ENCODE assay signal across 8 cellular contexts in the genomic region with DNA sequence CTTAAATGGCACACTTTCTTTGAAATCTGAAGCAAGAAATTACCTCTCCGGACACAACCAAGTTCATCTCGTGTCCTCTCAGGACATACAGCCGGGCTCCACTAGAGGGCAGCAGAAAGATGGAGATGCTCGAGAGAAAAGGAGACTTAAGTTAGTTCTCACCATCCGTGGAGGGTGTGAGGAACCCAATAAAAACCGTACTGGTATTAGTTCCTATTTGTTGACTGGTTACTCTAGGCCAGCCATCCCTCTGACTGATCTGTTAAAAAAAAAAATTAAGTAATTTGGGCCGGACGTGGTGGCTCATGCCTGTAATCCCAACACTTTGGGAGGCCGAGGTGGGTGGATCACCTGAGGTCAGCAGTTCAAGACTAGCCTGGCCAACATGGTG. TPM values are rescaled to one million over a fixed set of nuclear protein-coding genes. Genes with fewer than 3 reads are reported as not detected.
DNase-seq lines count a peak whose midpoint lies in the region; TF ChIP-seq lines count a peak whose summit lies in the region.

No MANE protein-coding gene starts in this region.

- H3K27me3 ChIP-seq in Loucy (ENCODE audit: insufficient read depth, low read length, poor library complexity, severe bottlenecking) (no peaks in the 10 kb centered on the region), neural cell (ENCODE audit: insufficient read depth, low read depth, low read length) (no peaks in the 10 kb centered on the region)

- H3K4me1 ChIP-seq in Loucy (ENCODE audit: insufficient read depth, low read length, poor library complexity, severe bottlenecking), result peaks cover 17% of the 10 kb centered on the region

- peak; percentile 93 for TF ChIP-seq CTCF in Loucy (conservative IDR thresholded peaks at IDR 0.05; ENCODE audit: low read length)
- TF ChIP-seq CTCF in neural cell (IDR thresholded peaks at IDR 0.05; ENCODE audit: poor library complexity, severe bottlenecking), result peak; percentile 86

- peak; percentile 77 for TF ChIP-seq RAD21 in neural cell (conservative IDR thresholded peaks at IDR 0.05)

- in situ Hi-C loops in G401 (cut with HindIII; ENCODE audit: low sequenced_read_pairs), result loop anchor here (10.0 kb wide), 1 partner anchor 120 kb away; no protein-coding TSS in a partner anchor

- H3K27ac ChIP-seq in neural cell (ENCODE audit: low read length), result no peak overlapping the region

- H3F3A ChIP-seq in Loucy (ENCODE audit: low read depth), result no peaks in the 10 kb centered on the region
- H3F3A ChIP-seq in neural cell (ENCODE audit: insufficient read depth, low read length, poor library complexity, severe bottlenecking), result no peaks in the 10 kb centered on the region

- H3K4me3 ChIP-seq in Loucy (ENCODE audit: low read length, poor library complexity, severe bottlenecking) (peak overlapping the region; percentile 77), neural cell (ENCODE audit: low read length) (peak overlapping the region; percentile 92)

- peak; percentile 93 for DNase-seq in G401 (ENCODE audit: low spot score)
- peak; percentile 79 for DNase-seq in RPMI7951 (ENCODE audit: low read depth)
- peak; percentile 91 to 95 for DNase-seq in activated T-cell treated with anti-CD3 and anti-CD28 coated beads, Interleukin-2, amount 50 U/mL, for 48 hours
- peak; percentile 80 for DNase-seq in fibroblast of peridontal ligament (ENCODE audit: extremely low read depth)
- DNase-seq in superior temporal gyrus (ENCODE audit: extremely low spot score), result peak; percentile 93
- DNase-seq in 8988T, result no peak

- no peaks in the 10 kb centered on the region for H3K9me3 ChIP-seq in Loucy (ENCODE audit: insufficient read depth, low read depth, low read length)
- no peaks in the 10 kb centered on the region for H3K9me3 ChIP-seq in neural cell (ENCODE audit: low read length)

- H3K79me2 ChIP-seq in Loucy (ENCODE audit: insufficient read depth, low read length) (no peaks in the 10 kb centered on the region), neural cell (replicated peaks; ENCODE audit: insufficient read depth, low read length) (no peaks in the 10 kb centered on the region)

- peak overlapping the region; percentile 58; the same call in 1 of the 2 replicates for H2AFZ ChIP-seq in Loucy (ENCODE audit: low read length)
- no peak overlapping the region for H2AFZ ChIP-seq in neural cell (ENCODE audit: low read depth, low read length)

- H4K20me1 ChIP-seq in Loucy (ENCODE audit: insufficient read depth, low read length, poor library complexity, severe bottlenecking) (no peaks in the 10 kb centered on the region), neural cell (ENCODE audit: insufficient read depth) (no peaks in the 10 kb centered on the region)

- no peak for TF ChIP-seq EP300 in neural cell (conservative IDR thresholded peaks at IDR 0.05; ENCODE audit: poor library complexity, severe bottlenecking)

- H3K36me3 ChIP-seq in Loucy (ENCODE audit: insufficient read depth, low read length) (no peaks in the 10 kb centered on the region), neural cell (ENCODE audit: insufficient read depth, low read length) (no peaks in the 10 kb centered on the region)

- H3K4me2 ChIP-seq in Loucy (ENCODE audit: low read depth, low read length, poor library complexity, severe bottlenecking), result peak overlapping the region; percentile 96
- H3K4me2 ChIP-seq in neural cell (ENCODE audit: low read length), result no peak overlapping the region

- no peak overlapping the region for H3K9ac ChIP-seq in Loucy (ENCODE audit: low read depth, low read length, poor library complexity, severe bottlenecking)
- no peak overlapping the region for H3K9ac ChIP-seq in neural cell (ENCODE audit: low read length)

- H3K9me2 ChIP-seq in Loucy (replicated peaks; ENCODE audit: low read depth, low read length) (no peaks in the 10 kb centered on the region), neural cell (ENCODE audit: insufficient read depth, low read length) (no peaks in the 10 kb centered on the region)

TF ChIP-seq in neural cell, 6 proteins besides CTCF, POLR2A, EP300 and RAD21:
- TF ChIP-seq EZH2 (IDR thresholded peaks at IDR 0.05; ENCODE audit: borderline replicate concordance, insufficient read depth, low read length, poor library complexity, severe bottlenecking) (no peak), SMC3 (conservative IDR thresholded peaks at IDR 0.05; ENCODE audit: poor library complexity) (peak; percentile 73)

RNA-seq across cellular contexts. Expression of a gene that starts 7.9 kb away (rescaled TPM):
- total RNA-seq in G401 (2014; rRNA removed; shearing (Covaris generic)), result not detected in 2 replicates
- total RNA-seq in RPMI7951 (2014; rRNA removed; shearing (Covaris generic)), result not detected in 2 replicates
- not detected in 2 replicates for polyA plus RNA-seq in neural cell
- not detected in 2 replicates for polyA minus RNA-seq in neural cell

RNA-seq across cellular contexts. Expression of a gene that starts 58.5 kb away (rescaled TPM):
- 8.5 and 14.3 TPM in 2 replicates for total RNA-seq in G401 (2014; rRNA removed; shearing (Covaris generic))
- 20.7 and 20.8 TPM in 2 replicates for total RNA-seq in RPMI7951 (2014; rRNA removed; shearing (Covaris generic))
- polyA plus RNA-seq in neural cell, result 28.8 and 31.7 TPM in 2 replicates
- polyA minus RNA-seq in neural cell, result 26.6 and 34.1 TPM in 2 replicates
